ENCODE assay signal across 8 cellular contexts in the genomic region with DNA sequence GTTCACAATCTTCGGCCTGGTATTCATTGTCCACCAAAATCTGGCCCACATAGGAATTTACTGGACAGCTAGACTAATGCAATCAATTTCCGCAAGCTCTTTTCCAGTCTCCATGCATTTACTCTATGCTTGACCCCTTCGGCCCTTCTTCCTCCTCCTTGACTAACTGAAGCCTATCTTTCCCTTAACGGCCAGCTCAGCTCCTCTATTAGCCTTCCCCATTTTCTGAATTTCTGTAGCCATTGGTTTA. TPM values are rescaled to one million over a fixed set of nuclear protein-coding genes. Genes with fewer than 3 reads are reported as not detected.
DNase-seq lines count a peak whose midpoint lies in the region; ATAC-seq and TF ChIP-seq lines count a peak whose summit lies in the region.

No MANE protein-coding gene starts in this region.

- H3F3A ChIP-seq in Loucy (ENCODE audit: low read depth): no peaks in the 10 kb centered on the region

- H2AFZ ChIP-seq in Loucy (ENCODE audit: low read length): peak overlapping the region; percentile 75

- H3K36me3 ChIP-seq in Loucy (ENCODE audit: insufficient read depth, low read length): no peaks in the 10 kb centered on the region

- H3K27ac Mint-ChIP-seq in effector memory CD8-positive, alpha-beta T cell: peak overlapping the region; percentile 92 to 95
- H3K27ac Mint-ChIP-seq in osteocyte (ENCODE audit: unreplicated experiment): peak overlapping the region; percentile 86

- no peaks in the 10 kb centered on the region for H3K27me3 ChIP-seq in Loucy (ENCODE audit: insufficient read depth, low read length, poor library complexity, severe bottlenecking)

- peaks cover 37% of the 10 kb centered on the region for H3K79me2 ChIP-seq in Loucy (ENCODE audit: insufficient read depth, low read length)

- H3K4me3 ChIP-seq in GM12864 (ENCODE audit: low read depth, low read length): peak overlapping the region; percentile 77
- peak overlapping the region; percentile 90 for H3K4me3 ChIP-seq in Loucy (ENCODE audit: low read length, poor library complexity, severe bottlenecking)

- H3K9ac ChIP-seq in Loucy (ENCODE audit: low read depth, low read length, poor library complexity, severe bottlenecking): peak overlapping the region; percentile 84

- H3K9me3 ChIP-seq in Loucy (ENCODE audit: insufficient read depth, low read depth, low read length): no peaks in the 10 kb centered on the region

- no peak for ATAC-seq in effector memory CD8-positive, alpha-beta T cell (replicated peaks)
- no peak for ATAC-seq in HG03108 (IDR thresholded peaks at IDR 0.05; ENCODE audit: unreplicated experiment)

- H3K4me2 ChIP-seq in Loucy (ENCODE audit: low read depth, low read length, poor library complexity, severe bottlenecking): peak overlapping the region; percentile 90

- peak overlapping the region; percentile 77 to 83 for H3K4me3 Mint-ChIP-seq in effector memory CD8-positive, alpha-beta T cell
- H3K4me3 Mint-ChIP-seq in osteocyte (ENCODE audit: unreplicated experiment): peak overlapping the region; percentile 73

- TF ChIP-seq CTCF in GM12864 (IDR thresholded peaks at IDR 0.05; ENCODE audit: low read depth, low read length, missing control alignments) (no peak), Loucy (conservative IDR thresholded peaks at IDR 0.05; ENCODE audit: low read length) (no peak), osteocyte (IDR thresholded peaks at IDR 0.05) (no peak)

- no peaks in the 10 kb centered on the region for H3K9me3 Mint-ChIP-seq in effector memory CD8-positive, alpha-beta T cell
- H3K9me3 Mint-ChIP-seq in osteocyte (ENCODE audit: unreplicated experiment): no peaks in the 10 kb centered on the region

- H3K36me3 Mint-ChIP-seq in effector memory CD8-positive, alpha-beta T cell (ENCODE audit: insufficient read depth): peaks cover 9% of the 10 kb centered on the region
- no peaks in the 10 kb centered on the region for H3K36me3 Mint-ChIP-seq in osteocyte (ENCODE audit: unreplicated experiment)

- peaks cover 8% of the 10 kb centered on the region for H4K20me1 ChIP-seq in Loucy (ENCODE audit: insufficient read depth, low read length, poor library complexity, severe bottlenecking)

- no peak for DNase-seq in GM12864 (ENCODE audit: low read depth)
- no peak for DNase-seq in effector memory CD8-positive, alpha-beta T cell
- DNase-seq in osteocyte (ENCODE audit: extremely low spot score, unreplicated experiment): no peak
- no peak for DNase-seq in ecto neural progenitor cell (ENCODE audit: low spot score)
- no peak for DNase-seq in GM03348 (ENCODE audit: low spot score)
- DNase-seq in HuH-7.5 (ENCODE audit: low spot score): no peak

- H3K9me2 ChIP-seq in Loucy (replicated peaks; ENCODE audit: low read depth, low read length): no peaks in the 10 kb centered on the region

- H3K4me1 Mint-ChIP-seq in effector memory CD8-positive, alpha-beta T cell (ENCODE audit: low read depth in 2 of 2): peaks cover 0 to 6% of the 10 kb centered on the region in 2 donors
- H3K4me1 Mint-ChIP-seq in osteocyte (ENCODE audit: unreplicated experiment): peaks cover 5% of the 10 kb centered on the region

- H3K27me3 Mint-ChIP-seq in effector memory CD8-positive, alpha-beta T cell: no peaks in the 10 kb centered on the region
- H3K27me3 Mint-ChIP-seq in osteocyte (ENCODE audit: unreplicated experiment): no peaks in the 10 kb centered on the region

- peaks cover 18% of the 10 kb centered on the region for H3K4me1 ChIP-seq in Loucy (ENCODE audit: insufficient read depth, low read length, poor library complexity, severe bottlenecking)

RNA-seq across cellular contexts. Expression of a gene that starts 1.2 kb away (rescaled TPM):
- 26.4 and 27.0 TPM in 2 replicates for total RNA-seq in osteocyte
